In the genomic region with DNA sequence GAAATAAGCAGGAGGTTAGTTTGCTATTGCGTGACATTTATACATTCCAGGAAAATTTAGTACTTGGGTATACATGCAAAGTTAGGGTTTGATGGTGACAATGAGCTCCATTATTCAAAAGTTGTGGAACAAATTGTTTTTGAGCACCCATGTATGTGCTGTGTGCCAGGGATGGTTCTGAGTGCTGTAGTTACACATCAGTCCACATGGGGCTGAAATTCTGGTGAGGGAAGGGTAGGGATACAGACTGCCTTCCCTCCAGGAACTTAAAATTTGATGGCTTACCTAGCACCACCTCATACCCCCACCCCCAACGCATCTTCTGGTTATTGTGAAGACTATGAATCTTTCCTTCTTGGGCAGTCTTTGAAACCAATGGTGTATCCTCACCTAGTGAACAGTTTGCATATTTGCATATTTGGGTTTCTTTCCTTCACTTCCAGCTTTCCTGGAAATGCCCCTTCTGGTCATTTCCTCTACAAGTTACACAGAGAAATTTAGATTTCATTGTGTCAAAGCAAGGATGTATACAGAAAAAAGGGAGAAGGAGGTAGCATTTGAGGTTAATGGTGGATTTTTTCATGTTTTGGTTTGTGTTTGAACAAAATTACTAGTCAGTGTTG, we compare ENCODE assay signal across 1 cellular context.
TF ChIP-seq lines count a peak whose summit lies in the region.

No MANE protein-coding gene starts in this region.

TF ChIP-seq in K562, 482 proteins besides CTCF, POLR2A, EP300 and RAD21 (continued from another document):
- TF ChIP-seq, protein P1, sequence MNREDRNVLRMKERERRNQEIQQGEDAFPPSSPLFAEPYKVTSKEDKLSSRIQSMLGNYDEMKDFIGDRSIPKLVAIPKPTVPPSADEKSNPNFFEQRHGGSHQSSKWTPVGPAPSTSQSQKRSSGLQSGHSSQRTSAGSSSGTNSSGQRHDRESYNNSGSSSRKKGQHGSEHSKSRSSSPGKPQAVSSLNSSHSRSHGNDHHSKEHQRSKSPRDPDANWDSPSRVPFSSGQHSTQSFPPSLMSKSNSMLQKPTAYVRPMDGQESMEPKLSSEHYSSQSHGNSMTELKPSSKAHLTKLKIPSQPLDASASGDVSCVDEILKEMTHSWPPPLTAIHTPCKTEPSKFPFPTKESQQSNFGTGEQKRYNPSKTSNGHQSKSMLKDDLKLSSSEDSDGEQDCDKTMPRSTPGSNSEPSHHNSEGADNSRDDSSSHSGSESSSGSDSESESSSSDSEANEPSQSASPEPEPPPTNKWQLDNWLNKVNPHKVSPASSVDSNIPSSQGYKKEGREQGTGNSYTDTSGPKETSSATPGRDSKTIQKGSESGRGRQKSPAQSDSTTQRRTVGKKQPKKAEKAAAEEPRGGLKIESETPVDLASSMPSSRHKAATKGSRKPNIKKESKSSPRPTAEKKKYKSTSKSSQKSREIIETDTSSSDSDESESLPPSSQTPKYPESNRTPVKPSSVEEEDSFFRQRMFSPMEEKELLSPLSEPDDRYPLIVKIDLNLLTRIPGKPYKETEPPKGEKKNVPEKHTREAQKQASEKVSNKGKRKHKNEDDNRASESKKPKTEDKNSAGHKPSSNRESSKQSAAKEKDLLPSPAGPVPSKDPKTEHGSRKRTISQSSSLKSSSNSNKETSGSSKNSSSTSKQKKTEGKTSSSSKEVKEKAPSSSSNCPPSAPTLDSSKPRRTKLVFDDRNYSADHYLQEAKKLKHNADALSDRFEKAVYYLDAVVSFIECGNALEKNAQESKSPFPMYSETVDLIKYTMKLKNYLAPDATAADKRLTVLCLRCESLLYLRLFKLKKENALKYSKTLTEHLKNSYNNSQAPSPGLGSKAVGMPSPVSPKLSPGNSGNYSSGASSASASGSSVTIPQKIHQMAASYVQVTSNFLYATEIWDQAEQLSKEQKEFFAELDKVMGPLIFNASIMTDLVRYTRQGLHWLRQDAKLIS (CRISPR knock-in tag; IDR thresholded peaks at IDR 0.05) = no peak
- no peak for TF ChIP-seq PPARD (CRISPR knock-in tag; IDR thresholded peaks at IDR 0.05)
- no peak for TF ChIP-seq DPF2 (IDR thresholded peaks at IDR 0.05)
- no peak for TF ChIP-seq ZNF384 (IDR thresholded peaks at IDR 0.05; ENCODE audit: low read depth, low read length)
- no peak for TF ChIP-seq ZNF311 (CRISPR knock-in tag; IDR thresholded peaks at IDR 0.05)
TF ChIP-seq in K562: peak in this region for 0.
